Comparison of ENCODE assay signal across 8 cellular contexts in genomic region chr3:169146866-169147245, GRCh38.
DNase-seq lines count a peak whose midpoint lies in the region; ATAC-seq and TF ChIP-seq lines count a peak whose summit lies in the region.

No MANE protein-coding gene starts in this region.

- TF ChIP-seq CTCF in stomach (IDR thresholded peaks at IDR 0.05) (no peak), GM13977 (IDR thresholded peaks at IDR 0.05; ENCODE audit: extremely low read depth, insufficient read depth, missing control alignments) (no peak)

- no peak overlapping the region for H3K27ac Mint-ChIP-seq in activated T-cell treated with anti-CD3 and anti-CD28 coated beads, Interleukin-2, amount 50 U/mL, for 24 hours
- H3K27ac Mint-ChIP-seq in activated T-helper 1 cell treated with anti-CD3 and anti-CD28 coated beads, Interleukin-12 subunit alpha, Interleukin-12 subunit beta, Interleukin-2, Interleukin-4 antibody, amounts not matched to agents 30 ng/mL and 10 ng/mL and 1 ng/mL, durations not matched to agents 14 hours and 24 hours and 36 hours: peak overlapping the region; percentile 61

- DNase-seq in activated T-cell treated with anti-CD3 and anti-CD28 coated beads, Interleukin-2, amount 50 U/mL, for 24 hours: no peak
- DNase-seq in activated T-cell treated with anti-CD3 and anti-CD28 coated beads for 4 hours (no peak), stomach (no peak), OCI-M2 (lab: John Stamatoyannopoulos, UW; ENCODE audit: unreplicated experiment) (no peak), GM13977 (ENCODE audit: low spot score) (no peak)
- no peak for DNase-seq in activated T-helper 1 cell treated with anti-CD3 and anti-CD28 coated beads, Interleukin-12 subunit alpha, Interleukin-12 subunit beta, Interleukin-2, Interleukin-4 antibody, amounts not matched to agents 30 ng/mL and 10 ng/mL and 1 ng/mL, durations not matched to agents 14 hours and 24 hours and 36 hours (ENCODE audit: low spot score)

- no peaks in the 10 kb centered on the region for H3K36me3 ChIP-seq in iPS-15b (ENCODE audit: control insufficient read depth, insufficient read depth, low read length)
- no peaks in the 10 kb centered on the region for H3K36me3 ChIP-seq in stomach

- H3K36me3 Mint-ChIP-seq in activated T-cell treated with anti-CD3 and anti-CD28 coated beads, Interleukin-2, amount 50 U/mL, for 24 hours (ENCODE audit: low read depth): no peaks in the 10 kb centered on the region
- peaks cover 4% of the 10 kb centered on the region for H3K36me3 Mint-ChIP-seq in activated T-helper 1 cell treated with anti-CD3 and anti-CD28 coated beads, Interleukin-12 subunit alpha, Interleukin-12 subunit beta, Interleukin-2, Interleukin-4 antibody, amounts not matched to agents 30 ng/mL and 10 ng/mL and 1 ng/mL, durations not matched to agents 14 hours and 24 hours and 36 hours (ENCODE audit: low read depth)

- H3K9me3 Mint-ChIP-seq in activated T-cell treated with anti-CD3 and anti-CD28 coated beads, Interleukin-2, amount 50 U/mL, for 24 hours: no peaks in the 10 kb centered on the region
- no peaks in the 10 kb centered on the region for H3K9me3 Mint-ChIP-seq in activated T-helper 1 cell treated with anti-CD3 and anti-CD28 coated beads, Interleukin-12 subunit alpha, Interleukin-12 subunit beta, Interleukin-2, Interleukin-4 antibody, amounts not matched to agents 30 ng/mL and 10 ng/mL and 1 ng/mL, durations not matched to agents 14 hours and 24 hours and 36 hours

- peak overlapping the region; percentile 70 for H3K4me3 Mint-ChIP-seq in activated T-cell treated with anti-CD3 and anti-CD28 coated beads, Interleukin-2, amount 50 U/mL, for 24 hours
- H3K4me3 Mint-ChIP-seq in activated T-helper 1 cell treated with anti-CD3 and anti-CD28 coated beads, Interleukin-12 subunit alpha, Interleukin-12 subunit beta, Interleukin-2, Interleukin-4 antibody, amounts not matched to agents 30 ng/mL and 10 ng/mL and 1 ng/mL, durations not matched to agents 14 hours and 24 hours and 36 hours: peak overlapping the region; percentile 65

- peaks cover 21% of the 10 kb centered on the region for H3K4me1 Mint-ChIP-seq in activated T-cell treated with anti-CD3 and anti-CD28 coated beads, Interleukin-2, amount 50 U/mL, for 24 hours (ENCODE audit: low read depth)
- peaks cover 27% of the 10 kb centered on the region for H3K4me1 Mint-ChIP-seq in activated T-helper 1 cell treated with anti-CD3 and anti-CD28 coated beads, Interleukin-12 subunit alpha, Interleukin-12 subunit beta, Interleukin-2, Interleukin-4 antibody, amounts not matched to agents 30 ng/mL and 10 ng/mL and 1 ng/mL, durations not matched to agents 14 hours and 24 hours and 36 hours (ENCODE audit: low read depth)

- no peak overlapping the region for H3K9ac ChIP-seq in iPS-15b (ENCODE audit: low read depth, low read length)

- peak overlapping the region; percentile 88 to 95 (median 94) for H3K27ac ChIP-seq in stomach

- H3K9me3 ChIP-seq in iPS-15b (ENCODE audit: control insufficient read depth, insufficient read depth, low read length) (no peaks in the 10 kb centered on the region), stomach (no peaks in the 10 kb centered on the region)

- peak overlapping the region; percentile 63 for H3K4me3 ChIP-seq in iPS-15b (ENCODE audit: low read depth, low read length)
- peak overlapping the region; percentile 55 to 62 (median 56) for H3K4me3 ChIP-seq in stomach

- intact Hi-C loops in activated T-helper 1 cell treated with anti-CD3 and anti-CD28 coated beads, Interleukin-12 subunit alpha, Interleukin-12 subunit beta, Interleukin-2, Interleukin-4 antibody, amounts not matched to agents 30 ng/mL and 10 ng/mL and 1 ng/mL, durations not matched to agents 14 hours and 24 hours and 36 hours (cut with micrococcal nuclease): loop anchor here (1.0 to 5.0 kb wide), 3 partner anchors 95 to 1435 kb away; no protein-coding TSS in a partner anchor
- intact Hi-C loops in stomach (cut with DNase I; ENCODE audit: low total_unique reads): loop anchor here (5.0 kb wide), 1 partner anchor 515 kb away; the partner anchor contains the start of gene MECOM

- H3K27me3 ChIP-seq in iPS-15b (ENCODE audit: control insufficient read depth, insufficient read depth, low read length) (peaks cover 63% of the 10 kb centered on the region), stomach (peaks cover 0 to 39% (median 23%) of the 10 kb centered on the region in 3 donors)

- peaks cover 10% of the 10 kb centered on the region for H3K4me1 ChIP-seq in iPS-15b (ENCODE audit: control insufficient read depth, insufficient read depth, low read length)
- peaks cover 13 to 57% (median 33%) of the 10 kb centered on the region in 4 donors for H3K4me1 ChIP-seq in stomach

- peaks cover 75% of the 10 kb centered on the region for H3K27me3 Mint-ChIP-seq in activated T-cell treated with anti-CD3 and anti-CD28 coated beads, Interleukin-2, amount 50 U/mL, for 24 hours
- peaks cover 74% of the 10 kb centered on the region for H3K27me3 Mint-ChIP-seq in activated T-helper 1 cell treated with anti-CD3 and anti-CD28 coated beads, Interleukin-12 subunit alpha, Interleukin-12 subunit beta, Interleukin-2, Interleukin-4 antibody, amounts not matched to agents 30 ng/mL and 10 ng/mL and 1 ng/mL, durations not matched to agents 14 hours and 24 hours and 36 hours (ENCODE audit: insufficient read depth)

- TF ChIP-seq POLR2A in stomach (IDR thresholded peaks at IDR 0.05): no peak

- ATAC-seq in GM18868 (IDR thresholded peaks at IDR 0.05; ENCODE audit: unreplicated experiment): no peak

- no peak for TF ChIP-seq EP300 in stomach (IDR thresholded peaks at IDR 0.05)

- in situ Hi-C loops in GM13977 (cut with MboI; ENCODE audit: low pct_unique_long_range_greater_than_20kb, low sequenced_read_pairs, unreplicated experiment): no loop called here

- 1 to 5% (median 2%) methylated on average over 12 of the region's 12 CpGs for WGBS in stomach, 5 donors
